9 cellular contexts compared by ENCODE assay signal in the genomic region with DNA sequence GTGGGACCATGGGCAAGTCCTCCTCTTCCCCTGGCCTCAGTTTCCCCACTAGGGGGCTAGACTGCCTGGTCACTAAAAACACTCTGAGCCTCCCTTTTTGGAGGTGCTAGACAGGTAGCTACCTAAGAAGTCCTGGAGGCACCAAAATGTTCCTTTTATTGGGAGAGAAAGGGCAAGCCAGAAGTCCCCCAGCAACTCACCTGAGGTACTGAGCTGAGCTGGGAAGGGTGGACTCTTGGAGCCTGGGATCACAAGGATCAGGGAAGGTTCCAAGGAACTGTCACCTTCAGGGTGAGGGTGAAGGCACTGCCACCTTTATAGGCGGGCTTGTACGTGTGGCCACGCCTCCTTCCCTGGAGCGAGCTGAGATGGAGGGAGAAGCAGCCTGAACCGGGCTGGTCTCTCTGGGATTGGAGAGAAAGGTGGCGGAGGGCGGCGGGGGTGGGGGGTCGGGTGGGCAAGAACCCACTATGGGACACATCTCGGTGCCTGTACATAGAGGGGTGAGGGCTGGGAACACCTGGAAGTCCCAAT. TPM values are rescaled to one million over a fixed set of nuclear protein-coding genes. Genes with fewer than 3 reads are reported as not detected.
A peak's percentile ranks its signal among the peaks of the same experiment; 100 is the strongest.
DNase-seq lines count a peak whose midpoint lies in the region; ATAC-seq, FAIRE-seq and TF ChIP-seq lines count a peak whose summit lies in the region.
"Had no signal": no experiment of that assay in that cellular context is flagged by ENCODE, and none has a peak within 500 bp of the region (broad histone marks: within the 10 kb centered on the region; RNA-seq: fewer than 3 reads in every experiment).

A gene with protein sequence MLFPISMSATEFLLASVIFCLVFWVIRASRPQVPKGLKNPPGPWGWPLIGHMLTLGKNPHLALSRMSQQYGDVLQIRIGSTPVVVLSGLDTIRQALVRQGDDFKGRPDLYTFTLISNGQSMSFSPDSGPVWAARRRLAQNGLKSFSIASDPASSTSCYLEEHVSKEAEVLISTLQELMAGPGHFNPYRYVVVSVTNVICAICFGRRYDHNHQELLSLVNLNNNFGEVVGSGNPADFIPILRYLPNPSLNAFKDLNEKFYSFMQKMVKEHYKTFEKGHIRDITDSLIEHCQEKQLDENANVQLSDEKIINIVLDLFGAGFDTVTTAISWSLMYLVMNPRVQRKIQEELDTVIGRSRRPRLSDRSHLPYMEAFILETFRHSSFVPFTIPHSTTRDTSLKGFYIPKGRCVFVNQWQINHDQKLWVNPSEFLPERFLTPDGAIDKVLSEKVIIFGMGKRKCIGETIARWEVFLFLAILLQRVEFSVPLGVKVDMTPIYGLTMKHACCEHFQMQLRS (minus strand): TSS at position 288 of the 534 bp plus-strand sequence. CDS start 2,431 bp downstream, outside the sequence.

- DNase-seq in DMS 273 (lab: John Stamatoyannopoulos, UW; ENCODE audit: unreplicated experiment), result peak; percentile 38
- no peak for DNase-seq in DMS 273 treated with DMSO at 0.1 percent for 48 hours (lab: John Stamatoyannopoulos, UW)
- DNase-seq in RPMI7951 (ENCODE audit: low read depth), result peak; percentile 29
- no peak for DNase-seq in astrocyte of the cerebellum (ENCODE audit: low read depth)
- no peak for DNase-seq in immature natural killer cell
- DNase-seq in stimulated activated CD4-positive, alpha-beta T cell treated with anti-CD3 and anti-CD28 coated beads, Interleukin-1b, Interleukin-23, amount 100 ng/mL, for 24 hours (ENCODE audit: low read depth in 4 of 4, low spot score in 1 of 4), result peak in 3 of 4 experiments; percentile 18 to 21 (median 19)
- DNase-seq in GM12892 (ENCODE audit: insufficient read length), result no peak

- TF ChIP-seq POLR2A in GM12892 (IDR thresholded peaks at IDR 0.05; ENCODE audit: low read depth, low read length), result no peak

- H3K4me3 ChIP-seq in astrocyte of the cerebellum (ENCODE audit: low read depth, low read length), result peak within 1 kb of the TSS; percentile 35

- H3K27me3 Mint-ChIP-seq in immature natural killer cell (ENCODE audit: low read depth in 3 of 3), result peaks cover 2 to 18% (median 4%) of the 10 kb centered on the region in 3 donors

- peaks cover 9 to 12% of the 10 kb centered on the region in 2 donors for H3K4me1 Mint-ChIP-seq in immature natural killer cell

- H3K27ac Mint-ChIP-seq in immature natural killer cell, result peak within 1 kb of the TSS in 1 of 6 donors; percentile 64

- no peaks in the 10 kb centered on the region for H3K9me3 Mint-ChIP-seq in immature natural killer cell

- no peak for TF ChIP-seq CTCF in astrocyte of the cerebellum (IDR thresholded peaks at IDR 0.05; ENCODE audit: low read depth, low read length, missing control alignments)

- H3K4me3 Mint-ChIP-seq in immature natural killer cell, result peak within 1 kb of the TSS; percentile 58 to 76 (median 73)

- in situ Hi-C loops in astrocyte of the cerebellum (cut with HindIII; ENCODE audit: low sequenced_read_pairs), result no loop called here

- H3K36me3 Mint-ChIP-seq in immature natural killer cell, result no peaks in the 10 kb centered on the region

- ATAC-seq in GM19035 (IDR thresholded peaks at IDR 0.05; ENCODE audit: unreplicated experiment), result no peak

- no peak for FAIRE-seq in GM12892 (lab: Jason Lieb, UNC)
- FAIRE-seq: A204.1 had no signal

RNA-seq across cellular contexts. Expression of the gene that starts here (rescaled TPM):
- total RNA-seq in RPMI7951 (2014; rRNA removed; shearing (Covaris generic)), result 1.3 and 1.4 TPM in 2 replicates
- not detected for polyA plus RNA-seq in immature natural killer cell
- polyA plus RNA-seq in GM12892 (2012; ENCODE audit: missing spikeins), result 1.6 TPM

Comparison
In these comparisons a context has a peak if more than half of its experiments do, and no peak if none do; other contexts are left out.
1. DNase-seq: peak in DMS 273 (single experiment), RPMI7951 (single experiment) and stimulated activated CD4-positive, alpha-beta T cell treated with anti-CD3 and anti-CD28 coated beads, Interleukin-1b, Interleukin-23, amount 100 ng/mL, for 24 hours (3 of 4); none in DMS 273 treated with DMSO at 0.1 percent for 48 hours (single experiment), astrocyte of the cerebellum (single experiment), immature natural killer cell (0 of 3) and GM12892 (single experiment).